ENCODE assay signal across 8 cellular contexts in genomic region chr14:96038558-96038919, GRCh38. TPM values are rescaled to one million over a fixed set of nuclear protein-coding genes. Genes with fewer than 3 reads are reported as not detected.
A peak's percentile ranks its signal among the peaks of the same experiment; 100 is the strongest.
DNase-seq lines count a peak whose midpoint lies in the region; ATAC-seq, FAIRE-seq and TF ChIP-seq lines count a peak whose summit lies in the region.

No MANE protein-coding gene starts in this region.

- H3K4me3 Mint-ChIP-seq in astrocyte (ENCODE audit: unreplicated experiment) = peak overlapping the region; percentile 82

- peak overlapping the region; percentile 50 for H3K9ac ChIP-seq in astrocyte (ENCODE audit: low read length)
- peak overlapping the region in 1 of 2 donors; percentile 12 for H3K9ac ChIP-seq in mucosa of rectum (ENCODE audit: low read depth in 1 of 2, low read length in 2 of 2)

- peaks cover 35% of the 10 kb centered on the region for H4K20me1 ChIP-seq in astrocyte (ENCODE audit: insufficient read depth, low read length)

- CTCF ChIA-PET in HEK293 (lab: Yijun Ruan, JAX) = interaction anchor here (0.6 to 0.9 kb wide), 5 partner anchors 29 to 575 kb away, joined by 3 to 4 read pairs (median 3); no protein-coding TSS in a partner anchor

- POLR2A ChIA-PET in HEK293 (lab: Yijun Ruan, JAX) = interaction anchor here (0.7 kb wide), 1 partner anchor 322 kb away, joined by 3 read pairs; no protein-coding TSS in a partner anchor

- H3K4me2 ChIP-seq in astrocyte (ENCODE audit: low read length) = peak overlapping the region; percentile 86

- H2AFZ ChIP-seq in astrocyte (ENCODE audit: low read depth, low read length) = peak overlapping the region; percentile 76

- peaks cover 50% of the 10 kb centered on the region for H3K27me3 Mint-ChIP-seq in astrocyte (ENCODE audit: low read depth, unreplicated experiment)

- H3K27me3 ChIP-seq in astrocyte (ENCODE audit: insufficient read depth, low read length) (no peaks in the 10 kb centered on the region), mucosa of rectum (ENCODE audit: control insufficient read depth in 2 of 2, insufficient read depth in 2 of 2, low read length in 2 of 2) (peaks cover 12 to 16% of the 10 kb centered on the region in 2 donors), adrenal gland (peaks cover 14% of the 10 kb centered on the region)

- H3K4me1 ChIP-seq in HEK293 (ENCODE audit: control insufficient read depth, insufficient read depth, low read length) (peaks cover 4% of the 10 kb centered on the region; the same call in 1 of the 2 replicates), astrocyte (ENCODE audit: insufficient read depth, low read length) (peaks cover 18% of the 10 kb centered on the region), mucosa of rectum (ENCODE audit: control insufficient read depth in 2 of 2, insufficient read depth in 2 of 2, low read length in 2 of 2) (peaks cover 5 to 8% of the 10 kb centered on the region in 2 donors), adrenal gland (replicated peaks in 1 of 2) (peaks cover 6 to 23% of the 10 kb centered on the region in 2 donors)

- peaks cover 43% of the 10 kb centered on the region for H3K79me2 ChIP-seq in astrocyte (ENCODE audit: insufficient read depth, low read length)

- H3K27ac ChIP-seq in HEK293 (ENCODE audit: extremely low read depth, low read depth, low read length) = no peak overlapping the region
- no peak overlapping the region for H3K27ac ChIP-seq in astrocyte (ENCODE audit: low read depth, low read length)
- no peak overlapping the region for H3K27ac ChIP-seq in mucosa of rectum (ENCODE audit: low read depth in 2 of 2, low read length in 2 of 2)
- peak overlapping the region in 2 of 5 donors; percentile 72 to 84 for H3K27ac ChIP-seq in adrenal gland

- ATAC-seq in omental fat pad (ENCODE audit: low FRiP score) = no peak

- no peak for FAIRE-seq in astrocyte (lab: Jason Lieb, UNC)

- H3K4me3 ChIP-seq in AG10803 (ENCODE audit: low read length) (peak overlapping the region; percentile 82), HEK293 (ENCODE audit: low read depth, low read length) (peak overlapping the region; percentile 77), astrocyte (ENCODE audit: insufficient read depth, low read depth, low read length) (peak overlapping the region; percentile 66), mucosa of rectum (ENCODE audit: low read length in 2 of 2) (peak overlapping the region; percentile 32 to 58), adrenal gland (peak overlapping the region in 2 of 4 donors; percentile 45 to 64)

- peaks cover 2% of the 10 kb centered on the region for H3K36me3 Mint-ChIP-seq in astrocyte (ENCODE audit: low read depth, unreplicated experiment)

- intact Hi-C loops in adrenal gland (cut with DNase I) = no loop called here

- H3K9me3 Mint-ChIP-seq in astrocyte (ENCODE audit: unreplicated experiment) = peaks cover 2% of the 10 kb centered on the region

- H3K36me3 ChIP-seq in HEK293 (ENCODE audit: control insufficient read depth in 2 of 2, insufficient read depth in 1 of 2, low read length in 2 of 2) = peaks cover 0 to 5% of the 10 kb centered on the region in 2 experiments; a peak in 1 of 3 replicates
- no peaks in the 10 kb centered on the region for H3K36me3 ChIP-seq in astrocyte (ENCODE audit: insufficient read depth, low read length)
- H3K36me3 ChIP-seq in mucosa of rectum (ENCODE audit: control insufficient read depth in 2 of 2, insufficient read depth in 2 of 2, low read length in 2 of 2) = no peaks in the 10 kb centered on the region
- H3K36me3 ChIP-seq in adrenal gland (replicated peaks in 1 of 2) = peaks cover 0 to 5% of the 10 kb centered on the region in 2 donors

- 21 to 32% (median 29%) methylated on average over 10 of the region's 10 CpGs for WGBS in adrenal gland, 4 donors

- H3K9me3 ChIP-seq in HEK293 (ENCODE audit: control insufficient read depth, insufficient read depth, low read depth, low read length) (no peaks in the 10 kb centered on the region), astrocyte (ENCODE audit: insufficient read depth, low read depth, low read length) (no peaks in the 10 kb centered on the region), mucosa of rectum (ENCODE audit: control insufficient read depth in 2 of 2, low read length in 2 of 2) (no peaks in the 10 kb centered on the region), adrenal gland (replicated peaks in 1 of 3) (no peaks in the 10 kb centered on the region)

- H3K27ac Mint-ChIP-seq in astrocyte (ENCODE audit: unreplicated experiment) = no peak overlapping the region

- peaks cover 2% of the 10 kb centered on the region for H3K4me1 Mint-ChIP-seq in astrocyte (ENCODE audit: low read depth, unreplicated experiment)

- DNase-seq in AG10803 (ENCODE audit: low read depth) (no peak), astrocyte (ENCODE audit: low read depth) (no peak), GM19238 (ENCODE audit: insufficient read length, low spot score) (no peak), omental fat pad (ENCODE audit: low spot score) (no peak), adrenal gland (no peak), mesenteric fat pad (ENCODE audit: low spot score) (no peak)

- no peak for TF ChIP-seq POLR2A in adrenal gland (IDR thresholded peaks at IDR 0.05)

- TF ChIP-seq CTCF in AG10803 (conservative IDR thresholded peaks at IDR 0.05; ENCODE audit: low read length) = no peak
- no peak for TF ChIP-seq CTCF in HEK293 (tag by site-specific recombination; IDR thresholded peaks at IDR 0.05)
- TF ChIP-seq CTCF in astrocyte (IDR thresholded peaks at IDR 0.05; ENCODE audit: insufficient read depth, low read depth, low read length) = no peak
- TF ChIP-seq CTCF in omental fat pad (IDR thresholded peaks at IDR 0.05) = no peak
- no peak for TF ChIP-seq CTCF in adrenal gland (IDR thresholded peaks at IDR 0.05)

TF ChIP-seq in HEK293, 187 proteins besides CTCF, POLR2A, EP300 and RAD21 (continues in another document):
- no peak for TF ChIP-seq YY1 (tag by site-specific recombination; IDR thresholded peaks at IDR 0.05)
- TF ChIP-seq ZNF324 (tag by site-specific recombination; IDR thresholded peaks at IDR 0.05) = no peak
- no peak for TF ChIP-seq ZBTB10 (tag by site-specific recombination; IDR thresholded peaks at IDR 0.05)
- TF ChIP-seq ZNF600 (tag by site-specific recombination; IDR thresholded peaks at IDR 0.05) = 0 out of 2 replicates have a peak, but pooled peaks have one; percentile 12
- peak; percentile 85 for TF ChIP-seq ZNF335 (tag by site-specific recombination; conservative IDR thresholded peaks at IDR 0.05)
- TF ChIP-seq ZBTB8A (tag by site-specific recombination; IDR thresholded peaks at IDR 0.05) = no peak
- TF ChIP-seq SCRT2 (tag by site-specific recombination; IDR thresholded peaks at IDR 0.05) = peak; percentile 17; the same call in 1 of the 2 replicates
- TF ChIP-seq ZNF239 (tag by site-specific recombination; IDR thresholded peaks at IDR 0.05) = no peak
- TF ChIP-seq PBX3 (CRISPR knock-in tag; IDR thresholded peaks at IDR 0.05) = no peak
- no peak for TF ChIP-seq ZNF121 (tag by site-specific recombination; IDR thresholded peaks at IDR 0.05)
- TF ChIP-seq ZNF366 (tag by site-specific recombination; conservative IDR thresholded peaks at IDR 0.05) = no peak
- no peak for TF ChIP-seq HIC1 (tag by site-specific recombination; IDR thresholded peaks at IDR 0.05)
- TF ChIP-seq OSR2 (tag by site-specific recombination; IDR thresholded peaks at IDR 0.05) = no peak

RNA-seq across cellular contexts. Expression of gene C14orf132, which starts 0.6 kb away (rescaled TPM):
- total RNA-seq in astrocyte (8.0 and 14.0 TPM in 2 replicates), omental fat pad (1 to 10 TPM; 2.8 to 7.5 (median 5.8) TPM), adrenal gland (10 to 100 TPM in 5 of 8 donors, 1 to 10 TPM in 3; 4.5 to 34.8 (median 11.8) TPM), mesenteric fat pad (2.7 TPM)
- polyA plus RNA-seq in adrenal gland = 10 to 100 TPM in 2 of 3 donors, 1 to 10 TPM in 1; 7.5 to 21.2 (median 14.8) TPM
